17 cellular contexts compared by ENCODE assay signal in the genomic region with DNA sequence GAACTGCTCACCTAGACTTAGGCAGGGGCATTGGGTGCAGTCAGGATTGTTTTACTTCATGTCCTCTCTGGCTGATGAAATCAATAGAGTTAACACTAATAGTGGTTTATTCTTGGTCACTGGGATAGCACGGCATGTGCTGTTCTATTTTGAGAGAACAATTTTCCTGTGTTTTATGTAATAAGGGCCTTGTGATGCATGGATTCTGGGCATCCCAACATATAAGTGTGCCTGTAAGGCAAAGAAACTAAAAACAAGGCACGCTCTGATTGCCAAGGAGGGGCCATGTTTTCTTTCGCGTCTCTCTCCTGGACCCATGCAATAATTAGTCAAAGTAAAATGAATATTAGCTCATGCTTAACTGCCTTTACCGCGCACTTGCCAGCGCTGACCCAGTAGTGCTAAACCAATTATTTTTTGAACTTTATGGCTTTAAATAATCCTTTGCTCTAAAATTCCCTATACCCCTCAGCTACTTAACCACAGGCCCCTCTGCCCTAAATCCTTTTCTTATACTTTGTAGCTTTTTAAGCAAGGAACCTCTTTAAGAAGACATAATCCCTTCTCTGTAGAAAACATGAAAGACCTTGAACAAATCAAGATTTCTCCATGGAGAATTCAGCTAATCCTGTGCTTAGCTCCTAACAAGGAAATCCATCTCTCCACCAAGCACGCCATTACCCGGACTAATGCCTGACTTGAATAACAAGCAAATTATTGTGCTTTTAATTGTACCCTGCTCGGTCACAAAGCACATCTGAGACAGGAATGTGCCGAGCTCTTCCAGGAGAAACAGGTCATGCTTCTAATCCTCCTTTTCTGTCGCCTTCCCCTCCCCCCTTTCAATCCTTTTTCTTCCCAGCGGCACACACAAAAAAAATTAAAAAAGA.
DNase-seq lines count a peak whose midpoint lies in the region; TF ChIP-seq lines count a peak whose summit lies in the region.
"Had no signal": no experiment of that assay in that cellular context is flagged by ENCODE, and none has a peak within 500 bp of the region (broad histone marks: within the 10 kb centered on the region; RNA-seq: fewer than 3 reads in every experiment).

No MANE protein-coding gene starts in this region.

- no peaks in the 10 kb centered on the region for H3K36me3 ChIP-seq in smooth muscle cell (ENCODE audit: low read depth)
- H3K36me3 ChIP-seq: BE2C had no signal

- no peaks in the 10 kb centered on the region for H4K20me1 ChIP-seq in smooth muscle cell (ENCODE audit: low read depth)

- 40% methylated on average over 13 of the region's 13 CpGs for WGBS in smooth muscle cell (ENCODE audit: low lambda C conversion rate)

- H3K27me3 ChIP-seq in smooth muscle cell (ENCODE audit: low read depth), result no peaks in the 10 kb centered on the region
- H3K27me3 ChIP-seq: BE2C had no signal

- H3K79me2 ChIP-seq in smooth muscle cell (ENCODE audit: low read depth), result no peaks in the 10 kb centered on the region

- H3K4me2 ChIP-seq in smooth muscle cell, result peak overlapping the region; percentile 76

- no peak overlapping the region for H3K9ac ChIP-seq in smooth muscle cell (ENCODE audit: low read depth)

- H3F3A ChIP-seq in smooth muscle cell (ENCODE audit: low read depth), result no peaks in the 10 kb centered on the region

- H3K27ac ChIP-seq in caudate nucleus (ENCODE audit: low read depth, low read length), result peak overlapping the region; percentile 83
- no peak overlapping the region for H3K27ac ChIP-seq in smooth muscle cell (ENCODE audit: low read depth)

- peaks cover 32% of the 10 kb centered on the region for H3K4me1 ChIP-seq in smooth muscle cell (ENCODE audit: low read depth)
- H3K4me1 ChIP-seq: BE2C had no signal

- no peak overlapping the region for H3K4me3 ChIP-seq in smooth muscle cell

- no peak for TF ChIP-seq CTCF in smooth muscle cell (IDR thresholded peaks at IDR 0.05; ENCODE audit: borderline replicate concordance, insufficient read depth, poor library complexity, severe bottlenecking)

- H3K9me3 ChIP-seq in smooth muscle cell (replicated peaks; ENCODE audit: low read depth), result no peaks in the 10 kb centered on the region
- H3K9me3 ChIP-seq: BE2C had no signal

- H2AFZ ChIP-seq in smooth muscle cell (ENCODE audit: low read depth), result peak overlapping the region; percentile 70

- peak; percentile 22 for DNase-seq in NCI-H146 (lab: John Stamatoyannopoulos, UW)
- peak in 13 of 61 donors; percentile 1 to 42 (median 14) for DNase-seq in caudate nucleus (lab: John Stamatoyannopoulos, UW)
- peak; percentile 24 for DNase-seq in medulla oblongata (ENCODE audit: extremely low spot score)
- no peak for DNase-seq in smooth muscle cell (lab: John Stamatoyannopoulos, UW; ENCODE audit: unreplicated experiment)
- no peak for DNase-seq in NAMALWA (ENCODE audit: low spot score)
- no peak for DNase-seq in A172 (ENCODE audit: low spot score)
- DNase-seq in activated CD4-positive, alpha-beta T cell treated with anti-CD3 and anti-CD28 coated beads, Interleukin-2, amount 50 U/mL, for 4 hours, result no peak
- DNase-seq: activated naive CD4-positive, alpha-beta T cell treated with anti-CD3 and anti-CD28 coated beads, Interleukin-2, amount 10 ng/mL, durations not matched to agents 7 days and 5 days; activated T-cell treated with anti-CD3 and anti-CD28 coated beads, Interleukin-2, amount 50 U/mL, for 24 hours; BE2C; Calu3; IMR-90; MM.1S; NCI-H2081; NCI-H524 treated with DMSO at 0.1 percent for 48 hours; occipital lobe; stimulated activated CD4-positive, alpha-beta T cell treated with anti-CD3 and anti-CD28 coated beads, Interleukin-4, amount 100 ng/mL, for 1 hour had no signal

Comparison
In these comparisons a context has a peak if more than half of its experiments do, and no peak if none do; other contexts are left out.
1. DNase-seq: peak in NCI-H146 (single experiment) and medulla oblongata (single experiment); none in smooth muscle cell (single experiment), NAMALWA (single experiment), A172 (single experiment) and activated CD4-positive, alpha-beta T cell treated with anti-CD3 and anti-CD28 coated beads, Interleukin-2, amount 50 U/mL, for 4 hours (0 of 2).